Comparison of ENCODE assay signal across 11 cellular contexts in the genomic region with DNA sequence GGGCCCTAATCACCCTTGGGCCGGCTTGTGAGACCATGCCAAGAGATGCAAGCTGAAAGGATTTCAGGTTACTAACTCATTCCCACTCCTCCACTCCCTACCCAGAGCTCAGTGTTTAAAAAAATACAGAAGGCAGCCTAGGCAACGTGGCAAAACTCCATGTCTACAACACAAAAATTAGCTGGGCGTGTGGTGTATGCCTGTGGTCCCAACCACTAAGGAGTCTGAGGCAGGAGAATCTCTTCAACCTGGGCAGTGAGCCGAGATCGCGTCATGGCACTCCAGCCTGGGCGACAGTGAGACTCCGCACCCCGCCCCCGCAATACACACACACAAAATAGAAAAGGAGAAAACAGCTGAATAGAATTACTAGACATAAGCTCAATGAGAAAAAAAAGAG. TPM values are rescaled to one million over a fixed set of nuclear protein-coding genes. Genes with fewer than 3 reads are reported as not detected.
DNase-seq lines count a peak whose midpoint lies in the region; ATAC-seq and TF ChIP-seq lines count a peak whose summit lies in the region.
"Had no signal": no experiment of that assay in that cellular context is flagged by ENCODE, and none has a peak within 500 bp of the region (broad histone marks: within the 10 kb centered on the region; RNA-seq: fewer than 3 reads in every experiment).

No MANE protein-coding gene starts in this region.

- H3K4me3 ChIP-seq in fibroblast of lung (replicated peaks in 1 of 4; ENCODE audit: control extremely low read depth in 1 of 4, insufficient read depth in 1 of 4, low read depth in 3 of 4, low read length in 4 of 4) (peak overlapping the region in 1 of 4 experiments; percentile 18), uterus (no peak overlapping the region)

- H3K4me1 ChIP-seq in fibroblast of lung (ENCODE audit: control insufficient read depth, extremely low read depth, insufficient read depth, low read length) (peaks cover 6% of the 10 kb centered on the region), uterus (peaks cover 0 to 21% of the 10 kb centered on the region in 2 donors)

- no peak for TF ChIP-seq POLR2A in uterus (IDR thresholded peaks at IDR 0.05)

- no peak for DNase-seq in activated naive CD4-positive, alpha-beta T cell treated with anti-CD3 and anti-CD28 coated beads, Interleukin-2, amount 10 ng/mL, durations not matched to agents 7 days and 5 days
- DNase-seq in fibroblast of lung (ENCODE audit: low read depth in 2 of 2) (peak; percentile 51 to 98), nephron progenitor cell (no peak), uterus (peak; percentile 91)
- DNase-seq: cortex of kidney; stimulated activated CD4-positive, alpha-beta T cell treated with anti-CD3 and anti-CD28 coated beads, Interleukin-2, amount 100 ng/mL, for 24 hours had no signal

- H2AFZ ChIP-seq in fibroblast of lung (ENCODE audit: low read length), result no peak overlapping the region

- no peak overlapping the region for H3K9ac ChIP-seq in fibroblast of lung (ENCODE audit: insufficient read depth, low read length)

- H3K27ac ChIP-seq in fibroblast of lung (ENCODE audit: insufficient read depth, low read length) (peak overlapping the region; percentile 92), uterus (peak overlapping the region; percentile 67 to 72)

- TF ChIP-seq CTCF in fibroblast of lung (conservative IDR thresholded peaks at IDR 0.05 in 1 of 2, IDR thresholded peaks at IDR 0.05 in 1 of 2; ENCODE audit: low read depth in 1 of 2, low read length in 2 of 2) (no peak), nephron progenitor cell (IDR thresholded peaks at IDR 0.05) (no peak), uterus (IDR thresholded peaks at IDR 0.05) (no peak)

- peaks cover 24% of the 10 kb centered on the region for H3K36me3 Mint-ChIP-seq in activated naive CD4-positive, alpha-beta T cell treated with anti-CD3 and anti-CD28 coated beads, Interleukin-2, amount 50 U/mL, for 24 hours
- H3K36me3 Mint-ChIP-seq in activated naive CD4-positive, alpha-beta T cell treated with anti-CD3 and anti-CD28 coated beads, Interleukin-2, amount 10 ng/mL, durations not matched to agents 7 days and 5 days, result peaks cover 56% of the 10 kb centered on the region
- peaks cover 48% of the 10 kb centered on the region for H3K36me3 Mint-ChIP-seq in nephron progenitor cell (ENCODE audit: low read depth)

- intact Hi-C loops in uterus (cut with DNase I; ENCODE audit: low total_unique reads), result no loop called here

- no peaks in the 10 kb centered on the region for H4K20me1 ChIP-seq in fibroblast of lung (ENCODE audit: control insufficient read depth, extremely low read depth, insufficient read depth, low read length)

- no peak overlapping the region for H3K4me3 Mint-ChIP-seq in activated naive CD4-positive, alpha-beta T cell treated with anti-CD3 and anti-CD28 coated beads, Interleukin-2, amount 50 U/mL, for 24 hours
- H3K4me3 Mint-ChIP-seq in activated naive CD4-positive, alpha-beta T cell treated with anti-CD3 and anti-CD28 coated beads, Interleukin-2, amount 10 ng/mL, durations not matched to agents 7 days and 5 days, result no peak overlapping the region
- no peak overlapping the region for H3K4me3 Mint-ChIP-seq in nephron progenitor cell

- H3K36me3 ChIP-seq in fibroblast of lung (ENCODE audit: control insufficient read depth, insufficient read depth, low read length) (peaks cover 8% of the 10 kb centered on the region), uterus (no peaks in the 10 kb centered on the region)

- peaks cover 70% of the 10 kb centered on the region for H3K79me2 ChIP-seq in fibroblast of lung (ENCODE audit: control insufficient read depth, insufficient read depth, low read length)

- CTCF ChIA-PET in activated naive CD4-positive, alpha-beta T cell treated with anti-CD3 and anti-CD28 coated beads, Interleukin-2, amount 10 ng/mL, durations not matched to agents 7 days and 5 days (lab: Charles Lee), result no interaction called here

- H3K27me3 Mint-ChIP-seq in activated naive CD4-positive, alpha-beta T cell treated with anti-CD3 and anti-CD28 coated beads, Interleukin-2, amount 50 U/mL, for 24 hours, result no peaks in the 10 kb centered on the region
- H3K27me3 Mint-ChIP-seq in activated naive CD4-positive, alpha-beta T cell treated with anti-CD3 and anti-CD28 coated beads, Interleukin-2, amount 10 ng/mL, durations not matched to agents 7 days and 5 days, result no peaks in the 10 kb centered on the region
- no peaks in the 10 kb centered on the region for H3K27me3 Mint-ChIP-seq in nephron progenitor cell (ENCODE audit: low read depth, poor library complexity)

- peaks cover 81% of the 10 kb centered on the region for H3K4me1 Mint-ChIP-seq in activated naive CD4-positive, alpha-beta T cell treated with anti-CD3 and anti-CD28 coated beads, Interleukin-2, amount 50 U/mL, for 24 hours
- peaks cover 48% of the 10 kb centered on the region for H3K4me1 Mint-ChIP-seq in activated naive CD4-positive, alpha-beta T cell treated with anti-CD3 and anti-CD28 coated beads, Interleukin-2, amount 10 ng/mL, durations not matched to agents 7 days and 5 days
- H3K4me1 Mint-ChIP-seq in nephron progenitor cell, result peaks cover 38% of the 10 kb centered on the region

- peak overlapping the region; percentile 64 for H3K4me2 ChIP-seq in fibroblast of lung (ENCODE audit: extremely low read depth, insufficient read depth, low read length)

- peak overlapping the region; percentile 9 for H3K27ac Mint-ChIP-seq in activated naive CD4-positive, alpha-beta T cell treated with anti-CD3 and anti-CD28 coated beads, Interleukin-2, amount 50 U/mL, for 24 hours
- no peak overlapping the region for H3K27ac Mint-ChIP-seq in activated naive CD4-positive, alpha-beta T cell treated with anti-CD3 and anti-CD28 coated beads, Interleukin-2, amount 10 ng/mL, durations not matched to agents 7 days and 5 days
- peak overlapping the region; percentile 85 for H3K27ac Mint-ChIP-seq in nephron progenitor cell

- no peaks in the 10 kb centered on the region for H3K9me3 ChIP-seq in fibroblast of lung (ENCODE audit: control insufficient read depth, insufficient read depth, low read depth, low read length)
- no peaks in the 10 kb centered on the region for H3K9me3 ChIP-seq in uterus

- no peaks in the 10 kb centered on the region for H3K27me3 ChIP-seq in fibroblast of lung (ENCODE audit: control insufficient read depth, insufficient read depth, low read length)
- no peaks in the 10 kb centered on the region for H3K27me3 ChIP-seq in uterus

- H3K9me3 Mint-ChIP-seq in activated naive CD4-positive, alpha-beta T cell treated with anti-CD3 and anti-CD28 coated beads, Interleukin-2, amount 50 U/mL, for 24 hours, result no peaks in the 10 kb centered on the region
- no peaks in the 10 kb centered on the region for H3K9me3 Mint-ChIP-seq in activated naive CD4-positive, alpha-beta T cell treated with anti-CD3 and anti-CD28 coated beads, Interleukin-2, amount 10 ng/mL, durations not matched to agents 7 days and 5 days
- H3K9me3 Mint-ChIP-seq in nephron progenitor cell, result no peaks in the 10 kb centered on the region

- ATAC-seq in HG02588 (IDR thresholded peaks at IDR 0.05; ENCODE audit: unreplicated experiment) (no peak), HG02571 (IDR thresholded peaks at IDR 0.05; ENCODE audit: unreplicated experiment) (no peak), HG03457 (IDR thresholded peaks at IDR 0.05; ENCODE audit: unreplicated experiment) (no peak)

RNA-seq across cellular contexts. Expression of a gene that starts 10.3 kb away (rescaled TPM):
- total RNA-seq in fibroblast of lung (34.7 and 44.1 TPM in 2 replicates), uterus (10 to 100 TPM in 3 of 4 donors, 1 to 10 TPM in 1; 8.5 to 47.4 (median 33.1) TPM)
- polyA plus RNA-seq in fibroblast of lung, result 47.4 and 56.0 TPM in 2 replicates
- polyA plus RNA-seq in fibroblast of lung (2012), result 36.1 and 37.5 TPM in 2 replicates
- 6.2 and 9.3 TPM in 2 replicates for polyA minus RNA-seq in fibroblast of lung (ENCODE audit: low replicate concordance)

RNA-seq across cellular contexts. Expression of a gene that starts 19.5 kb away (rescaled TPM):
- total RNA-seq in fibroblast of lung (under 0.01 TPM in 1 of 2 replicates, not detected in the other), uterus (under 1 TPM; 0.21 to 0.48 (median 0.28) TPM)
- polyA plus RNA-seq in fibroblast of lung, result not detected in 2 replicates
- 0.03 TPM in 1 of 2 replicates, not detected in the other for polyA plus RNA-seq in fibroblast of lung (2012)
- not detected in 2 replicates for polyA minus RNA-seq in fibroblast of lung (ENCODE audit: low replicate concordance)
- polyA plus RNA-seq: keratinocyte had no signal

Comparison
In these comparisons a context has a peak if more than half of its experiments do, and no peak if none do; other contexts are left out.
1. DNase-seq: peak in fibroblast of lung (2 of 2) and uterus (2 of 2); none in activated naive CD4-positive, alpha-beta T cell treated with anti-CD3 and anti-CD28 coated beads, Interleukin-2, amount 10 ng/mL, durations not matched to agents 7 days and 5 days (single experiment) and nephron progenitor cell (single experiment).